8 cellular contexts compared by ENCODE assay signal in genomic region chr12:118103601-118104382, GRCh38. TPM values are rescaled to one million over a fixed set of nuclear protein-coding genes. Genes with fewer than 3 reads are reported as not detected.
DNase-seq lines count a peak whose midpoint lies in the region; ATAC-seq and TF ChIP-seq lines count a peak whose summit lies in the region.

Gene VSIG10 (minus strand): TSS chr12:118104011. CDS start chr12:118103671, 340 bp downstream.

- peaks cover 7% of the 10 kb centered on the region for H3K4me1 Mint-ChIP-seq in activated naive CD8-positive, alpha-beta T cell treated with anti-CD3 and anti-CD28 coated beads, Interleukin-2, amount 50 U/mL, for 24 hours
- H3K4me1 Mint-ChIP-seq in neural progenitor cell = peaks cover 9% of the 10 kb centered on the region

- H3K27me3 ChIP-seq in NT2/D1 (ENCODE audit: insufficient read depth, insufficient read length) = no peaks in the 10 kb centered on the region
- H3K27me3 ChIP-seq in neural progenitor cell = no peaks in the 10 kb centered on the region

- peaks cover 6% of the 10 kb centered on the region for H3K36me3 ChIP-seq in NT2/D1 (ENCODE audit: insufficient read depth, insufficient read length, low read length)
- no peaks in the 10 kb centered on the region for H3K36me3 ChIP-seq in neural progenitor cell

- peak within 1 kb of the TSS; percentile 64 for H3K27ac Mint-ChIP-seq in activated naive CD8-positive, alpha-beta T cell treated with anti-CD3 and anti-CD28 coated beads, Interleukin-2, amount 50 U/mL, for 24 hours
- peak within 1 kb of the TSS; percentile 96 for H3K27ac Mint-ChIP-seq in neural progenitor cell

- H3K9me3 ChIP-seq in NT2/D1 (ENCODE audit: insufficient read depth, low read length) (no peaks in the 10 kb centered on the region), neural progenitor cell (ENCODE audit: low read depth) (no peaks in the 10 kb centered on the region)

- H3F3A ChIP-seq in neural progenitor cell (ENCODE audit: low read depth) = peaks cover 25% of the 10 kb centered on the region

- H4K20me1 ChIP-seq in neural progenitor cell (ENCODE audit: low read depth) = no peaks in the 10 kb centered on the region

- H3K27me3 Mint-ChIP-seq in activated naive CD8-positive, alpha-beta T cell treated with anti-CD3 and anti-CD28 coated beads, Interleukin-2, amount 50 U/mL, for 24 hours = peaks cover 22% of the 10 kb centered on the region
- H3K27me3 Mint-ChIP-seq in neural progenitor cell (ENCODE audit: insufficient read depth, low read depth) = peaks cover 14% of the 10 kb centered on the region

- peak within 1 kb of the TSS; percentile 90 for H3K4me2 ChIP-seq in neural progenitor cell

- H3K79me2 ChIP-seq in neural progenitor cell (ENCODE audit: low read depth) = no peaks in the 10 kb centered on the region

- H3K27ac ChIP-seq in neural progenitor cell = no peak within 1 kb of the TSS

- H3K4me3 Mint-ChIP-seq in activated naive CD8-positive, alpha-beta T cell treated with anti-CD3 and anti-CD28 coated beads, Interleukin-2, amount 50 U/mL, for 24 hours = peak within 1 kb of the TSS; percentile 81
- peak within 1 kb of the TSS; percentile 97 for H3K4me3 Mint-ChIP-seq in neural progenitor cell

- H3K9ac ChIP-seq in NT2/D1 (ENCODE audit: insufficient read length, low read depth) = peak within 1 kb of the TSS; percentile 99
- H3K9ac ChIP-seq in neural progenitor cell = peak within 1 kb of the TSS; percentile 24

- H3K36me3 Mint-ChIP-seq in activated naive CD8-positive, alpha-beta T cell treated with anti-CD3 and anti-CD28 coated beads, Interleukin-2, amount 50 U/mL, for 24 hours (ENCODE audit: low read depth) = no peaks in the 10 kb centered on the region
- H3K36me3 Mint-ChIP-seq in neural progenitor cell = no peaks in the 10 kb centered on the region

- H3K4me3 ChIP-seq in NT2/D1 (ENCODE audit: insufficient read length, low read depth) (peak within 1 kb of the TSS; percentile 90), neural progenitor cell (peak within 1 kb of the TSS; percentile 90)

- H3K4me1 ChIP-seq in NT2/D1 (ENCODE audit: insufficient read depth, insufficient read length) (peaks cover 12% of the 10 kb centered on the region), neural progenitor cell (no peaks in the 10 kb centered on the region)

- DNase-seq in DMS79 treated with DMSO at 0.1 percent for 48 hours (lab: John Stamatoyannopoulos, UW) (peak; percentile 55), NT2/D1 (ENCODE audit: low read depth, low spot score) (peak; percentile 43), glomerular visceral epithelial cell (ENCODE audit: extremely low spot score) (peak; percentile 84), neural progenitor cell (ENCODE audit: low spot score) (peak; percentile 81), middle frontal gyrus (ENCODE audit: extremely low spot score, low spot score) (no peak)
- DNase-seq in activated naive CD8-positive, alpha-beta T cell treated with anti-CD3 and anti-CD28 coated beads, Interleukin-2, amount 50 U/mL, for 24 hours = peak; percentile 21

- ATAC-seq in HG03439 (IDR thresholded peaks at IDR 0.05; ENCODE audit: unreplicated experiment) = peak; percentile 82
- ATAC-seq in activated naive CD8-positive, alpha-beta T cell treated with anti-CD3 and anti-CD28 coated beads, Interleukin-2, amount 50 U/mL, for 24 hours = peak; percentile 54
- no peak for ATAC-seq in GM18907 (IDR thresholded peaks at IDR 0.05; ENCODE audit: unreplicated experiment)

- peak; percentile 7 for TF ChIP-seq CTCF in neural progenitor cell (IDR thresholded peaks at IDR 0.05)

- H2AFZ ChIP-seq in neural progenitor cell (replicated peaks) = peak within 1 kb of the TSS; percentile 87

- H3K9me3 Mint-ChIP-seq in activated naive CD8-positive, alpha-beta T cell treated with anti-CD3 and anti-CD28 coated beads, Interleukin-2, amount 50 U/mL, for 24 hours = no peaks in the 10 kb centered on the region
- no peaks in the 10 kb centered on the region for H3K9me3 Mint-ChIP-seq in neural progenitor cell

RNA-seq across cellular contexts. Expression of gene VSIG10, which starts in this region (rescaled TPM):
- 22.6 and 57.9 TPM in 2 replicates for total RNA-seq in neural progenitor cell (ENCODE audit: low replicate concordance)
